Comparison of ENCODE assay signal across 26 cellular contexts in genomic region chr3:50936389-50936788, GRCh38.
DNase-seq lines count a peak whose midpoint lies in the region; ATAC-seq, FAIRE-seq and TF ChIP-seq lines count a peak whose summit lies in the region.
"Had no signal": no experiment of that assay in that cellular context is flagged by ENCODE, and none has a peak within 500 bp of the region (broad histone marks: within the 10 kb centered on the region; RNA-seq: fewer than 3 reads in every experiment).

No MANE protein-coding gene starts in this region.

- in situ Hi-C loops in HepG2 (cut with HindIII; ENCODE audit: extremely low pct_ligation_motif_present, low pct_unique_long_range_greater_than_20kb), result no loop called here
- in situ Hi-C loops in IMR-90 (cut with MboI; ENCODE audit: low sequenced_read_pairs), result no loop called here

- no peak overlapping the region for H3K27ac Mint-ChIP-seq in T-helper 17 cell
- H3K27ac Mint-ChIP-seq: CD14-positive monocyte; CD4-positive, alpha-beta memory T cell; CD4-positive, CD25-positive, alpha-beta regulatory T cell; CD8-positive, alpha-beta memory T cell had no signal

- H3K56ac ChIP-seq in IMR-90 (ENCODE audit: extremely low read depth, insufficient read depth, low read length) (no peak overlapping the region), H1 (replicated peaks; ENCODE audit: insufficient read length, low read depth, low read length) (no peak overlapping the region)

- no peak for TF ChIP-seq EP300 in HepG2 (IDR thresholded peaks at IDR 0.05; ENCODE audit: low read depth in 2 of 2, low read length in 2 of 2)
- TF ChIP-seq EP300 in HepG2 (CRISPR knock-in tag; IDR thresholded peaks at IDR 0.05; ENCODE audit: borderline replicate concordance), result no peak
- TF ChIP-seq EP300 in H1 (IDR thresholded peaks at IDR 0.05; ENCODE audit: borderline replicate concordance in 1 of 2, low read depth in 2 of 2, low read length in 2 of 2), result no peak

- no peak for TF ChIP-seq POLR2A in HepG2 (IDR thresholded peaks at IDR 0.05; ENCODE audit: insufficient read depth in 1 of 2, low read depth in 2 of 2, low read length in 2 of 2)
- no peak for TF ChIP-seq POLR2A in right lobe of liver (IDR thresholded peaks at IDR 0.05)
- no peak for TF ChIP-seq POLR2A in IMR-90 (IDR thresholded peaks at IDR 0.05; ENCODE audit: low read depth, low read length)
- no peak for TF ChIP-seq POLR2A in H1 (IDR thresholded peaks at IDR 0.05; ENCODE audit: control extremely low read depth in 1 of 2, low read depth in 2 of 2, low read length in 2 of 2)

- H3K18ac ChIP-seq in IMR-90 (ENCODE audit: low read depth, low read length) (no peak overlapping the region), H1 (ENCODE audit: extremely low read depth, low read length) (no peak overlapping the region)

- no peak overlapping the region for H2AK9ac ChIP-seq in IMR-90 (replicated peaks; ENCODE audit: low read depth, low read length, poor library complexity)

- H3K4ac ChIP-seq in IMR-90 (ENCODE audit: low read depth, low read length) (no peak overlapping the region), H1 (replicated peaks; ENCODE audit: insufficient read length, low read depth, low read length) (no peak overlapping the region)

- H3K14ac ChIP-seq in IMR-90 (replicated peaks; ENCODE audit: low read depth, low read length) (no peak overlapping the region), H1 (ENCODE audit: insufficient read length) (no peak overlapping the region)

- H2AFZ ChIP-seq in HepG2 (ENCODE audit: low read length), result no peak overlapping the region
- no peak overlapping the region for H2AFZ ChIP-seq in IMR-90 (replicated peaks; ENCODE audit: low read length, poor library complexity)
- no peak overlapping the region for H2AFZ ChIP-seq in H1 (ENCODE audit: low read length)

- H3K27me3 ChIP-seq in HepG2 (ENCODE audit: control insufficient read depth in 1 of 2, insufficient read depth in 2 of 2, low read length in 2 of 2), result no peaks in the 10 kb centered on the region
- H3K27me3 ChIP-seq in right lobe of liver, result no peaks in the 10 kb centered on the region
- no peaks in the 10 kb centered on the region for H3K27me3 ChIP-seq in IMR-90 (ENCODE audit: control insufficient read depth, insufficient read depth, low read length)
- H3K27me3 ChIP-seq in H1 (replicated peaks in 1 of 4; ENCODE audit: control insufficient read depth in 3 of 4, extremely low read depth in 1 of 4, insufficient read depth in 3 of 4, low read length in 3 of 4), result no peaks in the 10 kb centered on the region
- H3K27me3 ChIP-seq: BE2C, BLaER1 had no signal

- H3K27ac ChIP-seq in HepG2 (ENCODE audit: extremely low read length, insufficient read depth, low read length) (no peak overlapping the region), right lobe of liver (no peak overlapping the region), IMR-90 (ENCODE audit: insufficient read depth, low read length) (no peak overlapping the region), H1 (ENCODE audit: low read depth, low read length) (no peak overlapping the region)
- H3K27ac ChIP-seq: 22Rv1, BLaER1 had no signal

- H4K91ac ChIP-seq in IMR-90 (ENCODE audit: insufficient read depth, low read depth, low read length) (no peak overlapping the region), H1 (replicated peaks; ENCODE audit: insufficient read length, low read length) (no peak overlapping the region)

- H2BK15ac ChIP-seq in IMR-90 (ENCODE audit: low read depth, low read length), result no peak overlapping the region
- no peak overlapping the region for H2BK15ac ChIP-seq in H1 (ENCODE audit: low read length)

- H3K4me2 ChIP-seq in HepG2 (ENCODE audit: low read depth, low read length), result no peak overlapping the region
- H3K4me2 ChIP-seq in IMR-90 (ENCODE audit: low read depth, low read length), result no peak overlapping the region
- no peak overlapping the region for H3K4me2 ChIP-seq in H1 (ENCODE audit: insufficient read depth in 1 of 2, low read depth in 2 of 2, low read length in 2 of 2)
- H3K4me2 ChIP-seq: BLaER1 had no signal

- BruUV-seq in HepG2 (replicated peaks; lab: Mats Ljungman, UMichigan) (no TSS peak), IMR-90 (replicated peaks; lab: Mats Ljungman, UMichigan) (no TSS peak)

- H4K8ac ChIP-seq in IMR-90 (ENCODE audit: low read depth in 2 of 2, low read length in 2 of 2) (no peak overlapping the region), H1 (ENCODE audit: extremely low read depth, insufficient read depth, low read length) (no peak overlapping the region)

- intact Hi-C loops in HepG2 (cut with micrococcal nuclease; ENCODE audit: unreplicated experiment) (no loop called here), right lobe of liver (cut with DNase I) (no loop called here), IMR-90 (cut with micrococcal nuclease) (no loop called here)

- TF ChIP-seq CTCF in HepG2 (CRISPR knock-in tag; IDR thresholded peaks at IDR 0.05) (no peak), right lobe of liver (IDR thresholded peaks at IDR 0.05) (no peak), IMR-90 (conservative IDR thresholded peaks at IDR 0.05; ENCODE audit: low read depth, low read length) (no peak), H1 (IDR thresholded peaks at IDR 0.05; ENCODE audit: control extremely low read depth in 1 of 3, insufficient read depth in 1 of 3, low read depth in 1 of 3, low read length in 3 of 3) (no peak)

- H2BK120ac ChIP-seq in IMR-90 (ENCODE audit: low read depth, low read length), result no peak overlapping the region
- no peak overlapping the region for H2BK120ac ChIP-seq in H1 (replicated peaks; ENCODE audit: low read depth, low read length)

- FAIRE-seq in HepG2 (lab: Jason Lieb, UNC), result no peak
- no peak for FAIRE-seq in H1 (lab: Jason Lieb, UNC)
- FAIRE-seq: GM12878, GM12892, GM18507 had no signal

- H3K79me2 ChIP-seq in HepG2 (ENCODE audit: insufficient read depth, low read length) (no peaks in the 10 kb centered on the region), H1 (ENCODE audit: control insufficient read depth in 1 of 2, insufficient read depth in 2 of 2, low read length in 2 of 2) (no peaks in the 10 kb centered on the region)

- H3K4me1 ChIP-seq in HepG2 (ENCODE audit: insufficient read depth, low read length) (no peaks in the 10 kb centered on the region), right lobe of liver (no peaks in the 10 kb centered on the region), IMR-90 (ENCODE audit: control insufficient read depth, insufficient read depth, low read length) (no peaks in the 10 kb centered on the region), H1 (replicated peaks in 1 of 4; ENCODE audit: control insufficient read depth in 3 of 4, insufficient read depth in 4 of 4, low read length in 3 of 4) (no peaks in the 10 kb centered on the region)
- H3K4me1 ChIP-seq: BE2C, BLaER1 had no signal

- H3K4me3 Mint-ChIP-seq in T-helper 17 cell, result no peak overlapping the region
- H3K4me3 Mint-ChIP-seq: CD14-positive monocyte; CD4-positive, alpha-beta memory T cell; CD4-positive, CD25-positive, alpha-beta regulatory T cell; CD8-positive, alpha-beta memory T cell had no signal

- H3K4me1 Mint-ChIP-seq in T-helper 17 cell, result no peaks in the 10 kb centered on the region
- H3K4me1 Mint-ChIP-seq: CD14-positive monocyte; CD4-positive, alpha-beta memory T cell; CD4-positive, CD25-positive, alpha-beta regulatory T cell; CD8-positive, alpha-beta memory T cell had no signal

- TF ChIP-seq RAD21 in HepG2 (CRISPR knock-in tag; IDR thresholded peaks at IDR 0.05) (no peak), IMR-90 (IDR thresholded peaks at IDR 0.05; ENCODE audit: low read length) (no peak), H1 (IDR thresholded peaks at IDR 0.05 in 1 of 2, conservative IDR thresholded peaks at IDR 0.05 in 1 of 2; ENCODE audit: low read depth in 2 of 2, low read length in 2 of 2) (no peak)

- H2AK5ac ChIP-seq in IMR-90 (ENCODE audit: low read depth, low read length) (no peak overlapping the region), H1 (ENCODE audit: low read depth, low read length) (no peak overlapping the region)

- 28% methylated on average over 2 of the region's 2 CpGs for WGBS in HepG2 (ENCODE audit: low lambda C conversion rate)
- WGBS in right lobe of liver (ENCODE audit: insufficient coverage, low coverage, low lambda C conversion rate, missing lambda C conversion rate), result 62% methylated on average over 2 of the region's 2 CpGs
- WGBS in IMR-90 (ENCODE audit: extremely low coverage in 2 of 2, insufficient read length in 1 of 2), 2 experiments, result no CpG with 5 or more reads among the region's 2 CpGs
- WGBS in H1 (ENCODE audit: extremely low coverage in 1 of 2, insufficient coverage in 1 of 2, insufficient read length in 1 of 2, insufficient replicate concordance in 2 of 2, low coverage in 1 of 2, low lambda C conversion rate in 2 of 2, missing lambda C conversion rate in 1 of 2), 2 experiments, result 91% methylated on average over 2 of the region's 2 CpGs; no CpG with 5 or more reads in 1 of the 2 experiments

- ATAC-seq in HepG2 (no peak), right lobe of liver (no peak), IMR-90 (ENCODE audit: low read depth) (no peak), T-helper 17 cell (no peak)
- ATAC-seq: GM12878 had no signal

- H3K9me1 ChIP-seq in IMR-90 (ENCODE audit: insufficient read depth, low read length), result no peaks in the 10 kb centered on the region

- H3K9ac ChIP-seq in HepG2 (ENCODE audit: insufficient read depth, low read depth, low read length) (no peak overlapping the region), IMR-90 (ENCODE audit: low read depth, low read length) (no peak overlapping the region), H1 (replicated peaks in 1 of 4; ENCODE audit: extremely low read depth in 1 of 4, low read depth in 3 of 4, low read length in 3 of 4) (no peak overlapping the region)
- H3K9ac ChIP-seq: BLaER1 had no signal

- H4K5ac ChIP-seq in IMR-90 (ENCODE audit: low read depth, low read length) (no peak overlapping the region), H1 (ENCODE audit: insufficient read length, low read depth, low read length) (no peak overlapping the region)

- no peaks in the 10 kb centered on the region for H4K20me1 ChIP-seq in HepG2 (ENCODE audit: insufficient read depth, low read length)
- no peaks in the 10 kb centered on the region for H4K20me1 ChIP-seq in IMR-90 (ENCODE audit: insufficient read depth, low read length)
- H4K20me1 ChIP-seq in H1 (replicated peaks in 1 of 2; ENCODE audit: control insufficient read depth in 1 of 2, insufficient read depth in 2 of 2, low read length in 2 of 2), result no peaks in the 10 kb centered on the region
- H4K20me1 ChIP-seq: BLaER1 had no signal

- no peak overlapping the region for H3K23ac ChIP-seq in IMR-90 (ENCODE audit: low read depth, low read length)
- H3K23ac ChIP-seq in H1 (ENCODE audit: insufficient read length), result no peak overlapping the region

- dilution Hi-C loops in IMR-90 (cut with HindIII; ENCODE audit: low sequenced_read_pairs, unreplicated experiment), result no loop called here

- H3K23me2 ChIP-seq in H1 (ENCODE audit: low read depth, low read length), result no peaks in the 10 kb centered on the region

- H3K79me1 ChIP-seq in IMR-90 (ENCODE audit: low read depth in 1 of 2, low read length in 2 of 2) (no peaks in the 10 kb centered on the region), H1 (ENCODE audit: low read depth, low read length) (no peaks in the 10 kb centered on the region)

- H3K9me3 ChIP-seq in HepG2 (ENCODE audit: low read length), result peaks cover 7% of the 10 kb centered on the region; the same call in 1 of the 2 replicates
- H3K9me3 ChIP-seq in right lobe of liver, result no peaks in the 10 kb centered on the region
- H3K9me3 ChIP-seq in IMR-90 (ENCODE audit: control insufficient read depth, insufficient read depth, low read length), result no peaks in the 10 kb centered on the region
- H3K9me3 ChIP-seq in H1 (ENCODE audit: insufficient read depth in 2 of 2, low read depth in 1 of 2, low read length in 1 of 2), result peaks cover 10 to 12% of the 10 kb centered on the region in 2 experiments; a peak in 3 of 4 replicates
- no peaks in the 10 kb centered on the region for H3K9me3 ChIP-seq in T-helper 17 cell (ENCODE audit: control insufficient read depth, low read length, poor library complexity, severe bottlenecking)
- H3K9me3 ChIP-seq: BE2C had no signal

- H2BK20ac ChIP-seq in IMR-90 (ENCODE audit: low read depth, low read length) (no peak overlapping the region), H1 (ENCODE audit: low read length) (no peak overlapping the region)

- CTCF ChIA-PET in HepG2 (lab: Yijun Ruan, JAX; ENCODE audit: low intra/inter-chr PET ratio, low total read pairs), result no interaction called here
- CTCF ChIA-PET in IMR-90 (lab: Yijun Ruan, JAX), result no interaction called here
- CTCF ChIA-PET in H1 (lab: Charles Lee; ENCODE audit: partially characterized antibody), result interaction anchor here (0.8 to 1.1 kb wide), 2 partner anchors 9 to 35 kb away, joined by 3 read pairs; no protein-coding TSS in a partner anchor

- POLR2A ChIA-PET in HepG2 (lab: Yijun Ruan, JAX), result no interaction called here
- POLR2A ChIA-PET in IMR-90 (lab: Charles Lee; ENCODE audit: unreplicated experiment), result no interaction called here
- POLR2A ChIA-PET in H1 (lab: Charles Lee; ENCODE audit: partially characterized antibody), result no interaction called here

- H2BK5ac ChIP-seq in IMR-90 (ENCODE audit: low read depth, low read length, poor library complexity, severe bottlenecking) (no peak overlapping the region), H1 (ENCODE audit: low read depth, low read length) (no peak overlapping the region)

- H3K36me3 ChIP-seq in HepG2 (replicated peaks in 1 of 2; ENCODE audit: control insufficient read depth in 1 of 2, insufficient read depth in 2 of 2, low read length in 2 of 2), result no peaks in the 10 kb centered on the region
- no peaks in the 10 kb centered on the region for H3K36me3 ChIP-seq in right lobe of liver
- no peaks in the 10 kb centered on the region for H3K36me3 ChIP-seq in IMR-90 (ENCODE audit: control insufficient read depth, insufficient read depth, low read length)
- peaks cover 0 to 12% (median 3%) of the 10 kb centered on the region in 4 experiments; a peak in 3 of 8 replicates for H3K36me3 ChIP-seq in H1 (ENCODE audit: control insufficient read depth in 2 of 4, insufficient read depth in 4 of 4, low read length in 3 of 4)
- H3K36me3 ChIP-seq: BE2C, BLaER1 had no signal

- H3K4me3 ChIP-seq in HepG2 (replicated peaks in 1 of 3; ENCODE audit: insufficient read depth in 1 of 3, low read depth in 2 of 3, low read length in 3 of 3) (no peak overlapping the region), right lobe of liver (no peak overlapping the region), IMR-90 (ENCODE audit: insufficient read depth, low read depth, low read length) (no peak overlapping the region), H1 (ENCODE audit: extremely low read depth in 1 of 4, insufficient read depth in 2 of 4, low read depth in 3 of 4, low read length in 4 of 4) (no peak overlapping the region)
- H3K4me3 ChIP-seq: BLaER1, GM12878 had no signal

- H2BK12ac ChIP-seq in H1 (ENCODE audit: low read depth, low read length), result no peak overlapping the region

- no peaks in the 10 kb centered on the region for H3K36me3 Mint-ChIP-seq in T-helper 17 cell (ENCODE audit: low read depth)
- H3K36me3 Mint-ChIP-seq: CD14-positive monocyte had no signal

- DNase-seq in HepG2 (ENCODE audit: low spot score) (no peak), right lobe of liver (no peak), IMR-90 (no peak), H1 (ENCODE audit: low read depth in 1 of 2, low spot score in 2 of 2) (no peak), hypothalamus (lab: John Stamatoyannopoulos, UW) (no peak), T-helper 17 cell (no peak)
- DNase-seq: ACHN; BE2C; C1 segment of cervical spinal cord; CD4-positive, alpha-beta memory T cell; CD4-positive, CD25-positive, alpha-beta regulatory T cell; CD8-positive, alpha-beta memory T cell; COR-L47; DMS 273 treated with DMSO at 0.1 percent for 48 hours; DMS153; DMS53; DMS79; DND-41; EL; GDM1 had no signal

- H3K27me3 Mint-ChIP-seq in T-helper 17 cell, result peaks cover 7% of the 10 kb centered on the region

Comparison
In these comparisons a context has a peak if more than half of its experiments do, and no peak if none do; other contexts are left out.
1. Of the 41 proteins assayed by ChIP-seq in both HepG2 and H1: peak only in HepG2: none; only in H1: none; in both: MAFK; in neither: 40.